ENCODE assay signal across 8 cellular contexts in genomic region chr1:109877320-109877771, GRCh38. TPM values are rescaled to one million over a fixed set of nuclear protein-coding genes. Genes with fewer than 3 reads are reported as not detected.
A peak's percentile ranks its signal among the peaks of the same experiment; 100 is the strongest.
DNase-seq lines count a peak whose midpoint lies in the region; ATAC-seq, FAIRE-seq and TF ChIP-seq lines count a peak whose summit lies in the region.

No MANE protein-coding gene starts in this region.

- TF ChIP-seq CTCF in right lobe of liver (IDR thresholded peaks at IDR 0.05), result no peak
- TF ChIP-seq CTCF in testis (IDR thresholded peaks at IDR 0.05), result peak in 2 of 3 experiments; percentile 6 to 7

- H3K9me3 ChIP-seq in right lobe of liver, result no peaks in the 10 kb centered on the region
- no peaks in the 10 kb centered on the region for H3K9me3 ChIP-seq in testis

- no peaks in the 10 kb centered on the region for H3K36me3 ChIP-seq in right lobe of liver
- H3K36me3 ChIP-seq in testis (ENCODE audit: low read depth, missing control alignments), result no peaks in the 10 kb centered on the region

- H3K4me1 ChIP-seq in right lobe of liver (peaks cover 0 to 12% (median 6%) of the 10 kb centered on the region in 4 donors), testis (peaks cover 23% of the 10 kb centered on the region)

- H3K4me3 ChIP-seq in right lobe of liver (peak overlapping the region in 1 of 3 donors; percentile 14), testis (no peak overlapping the region)

- DNase-seq in HTR-8/SVneo (ENCODE audit: insufficient read length, low spot score) (peak; percentile 63), dedifferentiated amniotic fluid mesenchymal stem cell (ENCODE audit: extremely low spot score) (peak; percentile 93), right lobe of liver (peak in 2 of 3 donors; percentile 52 to 70), testis (peak; percentile 76), D341Med (ENCODE audit: low spot score) (no peak), SW480 (ENCODE audit: low spot score) (no peak), NCI-H1694 treated with DMSO at 0.1 percent for 48 hours (lab: John Stamatoyannopoulos, UW) (no peak), NCI-H1930 (lab: John Stamatoyannopoulos, UW) (no peak)

- H3K27me3 ChIP-seq in right lobe of liver (no peaks in the 10 kb centered on the region), testis (no peaks in the 10 kb centered on the region)

- intact Hi-C loops in right lobe of liver (cut with DNase I) (no loop called here), testis (cut with DNase I; ENCODE audit: low total_unique reads) (no loop called here)

- peak; percentile 82 to 92 (median 86) for ATAC-seq in right lobe of liver

- WGBS in right lobe of liver (ENCODE audit: insufficient coverage, low coverage, low lambda C conversion rate, missing lambda C conversion rate), result 28% methylated on average over 8 of the region's 13 CpGs
- WGBS in testis, 2 donors, result 41 to 45% methylated on average over 7 to 13 of the region's 13 CpGs

- TF ChIP-seq POLR2A in right lobe of liver (IDR thresholded peaks at IDR 0.05) (no peak), testis (IDR thresholded peaks at IDR 0.05) (no peak)

- H3K27ac ChIP-seq in right lobe of liver, result peak overlapping the region; percentile 34 to 58 (median 50)
- peak overlapping the region; percentile 36 to 73 for H3K27ac ChIP-seq in testis

- no peak for FAIRE-seq in HTR-8/SVneo (lab: Jason Lieb, UNC)

RNA-seq across cellular contexts. Expression of gene CSF1, which starts 33.3 kb away (rescaled TPM):
- 10 to 100 TPM in 5 of 6 experiments, 1 to 10 TPM in 1; 4.8 to 44.1 (median 22.0) TPM for total RNA-seq in right lobe of liver
- total RNA-seq in testis, result 10 to 100 TPM in 1 of 2 donors, 1 to 10 TPM in 1; 9.8 to 10.9 TPM
- polyA plus RNA-seq in testis (ENCODE audit: insufficient read depth, low read depth, low replicate concordance), result 14.2 TPM

Comparison
In these comparisons a context has a peak if more than half of its experiments do, and no peak if none do; other contexts are left out.
1. DNase-seq: peak in HTR-8/SVneo (single experiment), dedifferentiated amniotic fluid mesenchymal stem cell (single experiment), right lobe of liver (2 of 3) and testis (single experiment); none in D341Med (single experiment), SW480 (single experiment), NCI-H1694 treated with DMSO at 0.1 percent for 48 hours (single experiment) and NCI-H1930 (0 of 2).
2. CTCF ChIP-seq: peak in testis (2 of 3); none in right lobe of liver (0 of 4).